In genomic region chr10:121936295-121936694, GRCh38 we compare ENCODE assay signal across 14 cellular contexts. TPM values are rescaled to one million over a fixed set of nuclear protein-coding genes. Genes with fewer than 3 reads are reported as not detected.
DNase-seq lines count a peak whose midpoint lies in the region; ATAC-seq, FAIRE-seq and TF ChIP-seq lines count a peak whose summit lies in the region.
"Had no signal": no experiment of that assay in that cellular context is flagged by ENCODE, and none has a peak within 500 bp of the region (broad histone marks: within the 10 kb centered on the region; RNA-seq: fewer than 3 reads in every experiment).

No MANE protein-coding gene starts in this region.

- H3K27ac ChIP-seq in A549 (peak overlapping the region; percentile 85 to 89), VCaP (peak overlapping the region; percentile 43; the same call in 1 of the 2 replicates), HepG2 (ENCODE audit: extremely low read length, insufficient read depth, low read length) (peak overlapping the region; percentile 74), transverse colon (peak overlapping the region; percentile 73 to 83 (median 80)), tibial nerve (no peak overlapping the region)
- H3K27ac ChIP-seq: 22Rv1, BLaER1 had no signal

- FAIRE-seq in A549 (lab: Jason Lieb, UNC) (no peak), HepG2 (lab: Jason Lieb, UNC) (no peak)
- FAIRE-seq: H1 had no signal

- peak in 1 of 2 experiments; percentile 51; a peak in 3 of 6 replicates for ATAC-seq in A549
- ATAC-seq in HepG2 = no peak; the same call in 2 of the 3 replicates

- no peaks in the 10 kb centered on the region for H3K36me3 ChIP-seq in HepG2 (replicated peaks in 1 of 2; ENCODE audit: control insufficient read depth in 1 of 2, insufficient read depth in 2 of 2, low read length in 2 of 2)
- no peaks in the 10 kb centered on the region for H3K36me3 ChIP-seq in transverse colon
- peaks cover 0 to 8% (median 0%) of the 10 kb centered on the region in 3 donors for H3K36me3 ChIP-seq in tibial nerve
- H3K36me3 ChIP-seq: BLaER1 had no signal

- TF ChIP-seq CTCF in A549 (IDR thresholded peaks at IDR 0.05) (no peak), VCaP (conservative IDR thresholded peaks at IDR 0.05) (no peak), HepG2 (CRISPR knock-in tag; IDR thresholded peaks at IDR 0.05) (no peak), transverse colon (IDR thresholded peaks at IDR 0.05) (no peak), tibial nerve (IDR thresholded peaks at IDR 0.05) (no peak)

- H3K4me1 ChIP-seq in A549 (peaks cover 36% of the 10 kb centered on the region), HepG2 (ENCODE audit: insufficient read depth, low read length) (peaks cover 59% of the 10 kb centered on the region), transverse colon (peaks cover 0 to 28% (median 15%) of the 10 kb centered on the region in 4 donors), tibial nerve (no peaks in the 10 kb centered on the region)

- no peaks in the 10 kb centered on the region for H4K20me1 ChIP-seq in HepG2 (ENCODE audit: insufficient read depth, low read length)
- H4K20me1 ChIP-seq: BLaER1 had no signal

- CTCF ChIA-PET in A549 (lab: Yijun Ruan, JAX) = interaction anchor here (1.0 kb wide), 1 partner anchor 206 kb away, joined by 4 read pairs; no protein-coding TSS in a partner anchor
- CTCF ChIA-PET in HepG2 (lab: Yijun Ruan, JAX; ENCODE audit: low intra/inter-chr PET ratio, low total read pairs) = no interaction called here

- TF ChIP-seq POLR2A in A549 (IDR thresholded peaks at IDR 0.05; ENCODE audit: low read length) (no peak), HepG2 (IDR thresholded peaks at IDR 0.05; ENCODE audit: insufficient read depth in 1 of 2, low read depth in 2 of 2, low read length in 2 of 2) (no peak), transverse colon (IDR thresholded peaks at IDR 0.05) (no peak), tibial nerve (IDR thresholded peaks at IDR 0.05) (no peak)

- POLR2A ChIA-PET in A549 (lab: Yijun Ruan, JAX) = interaction anchor here (2.0 to 2.3 kb wide), 2 partner anchors 8 to 9 kb away, joined by 6 to 9 read pairs; partner anchors contain the start of gene ATE1
- POLR2A ChIA-PET in HepG2 (lab: Yijun Ruan, JAX) = interaction anchor here (0.7 to 3.1 kb wide), 10 partner anchors 9 to 177 kb away, joined by 3 to 21 read pairs (median 4); partner anchors contain the start of genes ATE1 and NSMCE4A

- no peak overlapping the region for H3K9ac ChIP-seq in HepG2 (ENCODE audit: insufficient read depth, low read depth, low read length)
- H3K9ac ChIP-seq: BLaER1 had no signal

- H3K27me3 ChIP-seq in HepG2 (ENCODE audit: control insufficient read depth in 1 of 2, insufficient read depth in 2 of 2, low read length in 2 of 2) (no peaks in the 10 kb centered on the region), transverse colon (no peaks in the 10 kb centered on the region), tibial nerve (no peaks in the 10 kb centered on the region)
- H3K27me3 ChIP-seq: BLaER1 had no signal

- H3K4me3 ChIP-seq in A549 = no peak overlapping the region
- no peak overlapping the region for H3K4me3 ChIP-seq in HepG2 (replicated peaks in 1 of 3; ENCODE audit: insufficient read depth in 1 of 3, low read depth in 2 of 3, low read length in 3 of 3)
- H3K4me3 ChIP-seq in transverse colon = no peak overlapping the region
- H3K4me3 ChIP-seq in tibial nerve = no peak overlapping the region
- H3K4me3 ChIP-seq: BLaER1 had no signal

- no peak overlapping the region for H2AFZ ChIP-seq in HepG2 (ENCODE audit: low read length)

- peak overlapping the region; percentile 66 for H3K4me2 ChIP-seq in A549
- peak overlapping the region; percentile 61; the same call in 1 of the 2 replicates for H3K4me2 ChIP-seq in HepG2 (ENCODE audit: low read depth, low read length)
- H3K4me2 ChIP-seq: BLaER1 had no signal

- no peak for TF ChIP-seq RAD21 in A549 (conservative IDR thresholded peaks at IDR 0.05 in 1 of 2, IDR thresholded peaks at IDR 0.05 in 1 of 2)
- no peak for TF ChIP-seq RAD21 in HepG2 (CRISPR knock-in tag; IDR thresholded peaks at IDR 0.05)

- in situ Hi-C loops in HepG2 (cut with HindIII; ENCODE audit: extremely low pct_ligation_motif_present, low pct_unique_long_range_greater_than_20kb) (no loop called here), transverse colon (cut with MboI; ENCODE audit: low pct_ligation_motif_present in 1 of 4, low pct_unique_long_range_greater_than_20kb in 1 of 4, low sequenced_read_pairs in 3 of 4) (no loop called here)

- TF ChIP-seq EP300 in A549 (IDR thresholded peaks at IDR 0.05) (no peak), HepG2 (IDR thresholded peaks at IDR 0.05; ENCODE audit: low read depth in 2 of 2, low read length in 2 of 2) (no peak), HepG2 (CRISPR knock-in tag; IDR thresholded peaks at IDR 0.05; ENCODE audit: borderline replicate concordance) (no peak), transverse colon (IDR thresholded peaks at IDR 0.05; ENCODE audit: low read depth) (no peak), tibial nerve (IDR thresholded peaks at IDR 0.05) (no peak)

- peak in 1 of 2 experiments; percentile 72 for DNase-seq in A549 (ENCODE audit: low read depth in 1 of 2, low spot score in 1 of 2)
- no peak for DNase-seq in HepG2 (ENCODE audit: low spot score)
- DNase-seq in transverse colon = no peak
- DNase-seq in putamen (ENCODE audit: low spot score) = no peak
- DNase-seq in tibial nerve (ENCODE audit: low spot score in 2 of 2) = no peak
- no peak for DNase-seq in activated CD4-positive, alpha-beta T cell treated with anti-CD3 and anti-CD28 coated beads for 1 hour
- DNase-seq: Calu3, DMS 273 treated with DMSO at 0.1 percent for 48 hours, HCEC 1CT, HFFc6 had no signal

- H3K9me3 ChIP-seq in A549 (no peaks in the 10 kb centered on the region), HepG2 (ENCODE audit: low read length) (no peaks in the 10 kb centered on the region), transverse colon (no peaks in the 10 kb centered on the region), tibial nerve (no peaks in the 10 kb centered on the region)
- H3K9me3 ChIP-seq: BLaER1 had no signal

- H3K79me2 ChIP-seq in HepG2 (ENCODE audit: insufficient read depth, low read length) = no peaks in the 10 kb centered on the region

- BruUV-seq in HepG2 (replicated peaks; lab: Mats Ljungman, UMichigan) = no TSS peak

- intact Hi-C loops in HepG2 (cut with micrococcal nuclease; ENCODE audit: unreplicated experiment) (no loop called here), transverse colon (cut with DNase I; ENCODE audit: low total_unique reads) (no loop called here)

- WGBS in A549 (ENCODE audit: missing lambda C conversion rate) = 36% methylated on average over 2 of the region's 2 CpGs
- 94% methylated on average over 2 of the region's 2 CpGs for WGBS in HepG2 (ENCODE audit: low lambda C conversion rate)
- 84 to 100% methylated on average over 1 to 2 of the region's 2 CpGs for whole genome bisulfite sequencing in transverse colon (ENCODE audit: low coverage in 1 of 2), 2 donors
- WGBS in tibial nerve, 2 donors = 94 to 100% methylated on average over 2 of the region's 2 CpGs

RNA-seq across cellular contexts. Expression of gene ATE1, which starts 8.5 kb away (rescaled TPM):
- 56.6 and 58.8 TPM in 2 replicates for polyA plus RNA-seq in A549 (2011; rRNA removed)
- polyA plus RNA-seq in A549 (2012; cell fraction: cytosol; rRNA removed) = 6.8 and 8.2 TPM in 2 replicates
- 3.2 and 6.3 TPM in 2 replicates for polyA plus RNA-seq in A549 (2012; cell fraction: nucleus; rRNA removed)
- polyA plus RNA-seq in A549 (2017; fragmentation: RNase III; extraction: RNeasy Plus Mini Kit Qiagen cat#74134 plus additional on column Dnase treatment) = 23.7 to 27.2 TPM (median 25.0 TPM) in 3 replicates
- polyA minus RNA-seq in A549 (2011; rRNA and poly(A)+ RNA removed) = 59.0 and 61.5 TPM in 2 replicates
- 42.2 and 68.9 TPM in 2 replicates for total RNA-seq in HepG2 (2016; rRNA removed; fragmentation: Illumina TruSeq; extraction: Trizol)
- total RNA-seq in HepG2 (2016; cell fraction: cytosol; rRNA removed; fragmentation: Illumina TruSeq; extraction: Trizol; ENCODE audit: low read depth) = 43.5 and 45.3 TPM in 2 replicates
- 42.7 and 63.5 TPM in 2 replicates for total RNA-seq in HepG2 (2016; cell fraction: insoluble cytoplasmic fraction; rRNA removed; fragmentation: Illumina TruSeq; extraction: Trizol)
- 36.0 and 39.2 TPM in 2 replicates for total RNA-seq in HepG2 (2016; cell fraction: membrane; rRNA removed; fragmentation: Illumina TruSeq; extraction: Trizol)
- 47.7 and 50.6 TPM in 2 replicates for total RNA-seq in HepG2 (2016; cell fraction: nucleus; rRNA removed; fragmentation: Illumina TruSeq; extraction: Trizol)
- 13.9 and 17.5 TPM in 2 replicates for polyA plus RNA-seq in HepG2 (2011; rRNA removed)
- polyA plus RNA-seq in HepG2 (2011; cell fraction: cytosol; rRNA removed) = 10.9 and 15.5 TPM in 2 replicates
- 8.0 and 12.0 TPM in 2 replicates for polyA plus RNA-seq in HepG2 (2011; cell fraction: nucleus; rRNA removed)
- polyA plus RNA-seq in HepG2 (2012) = 18.8 and 23.6 TPM in 2 replicates
- 1.3 and 1.5 TPM in 2 replicates for polyA plus RNA-seq in HepG2 (2016; cell fraction: cytosol; fragmentation: Illumina TruSeq; extraction: Trizol; ENCODE audit: low read depth)
- 40.1 and 45.1 TPM in 2 replicates for polyA plus RNA-seq in HepG2 (2016; cell fraction: insoluble cytoplasmic fraction; fragmentation: Illumina TruSeq; extraction: Trizol; ENCODE audit: low read depth)
- polyA plus RNA-seq in HepG2 (2016; cell fraction: membrane; fragmentation: Illumina TruSeq; extraction: Trizol; ENCODE audit: low read depth) = 5.8 and 7.3 TPM in 2 replicates
- polyA plus RNA-seq in HepG2 (2016; cell fraction: nucleus; fragmentation: Illumina TruSeq; extraction: Trizol; ENCODE audit: insufficient read depth, low read depth) = 24.1 and 26.2 TPM in 2 replicates
- polyA minus RNA-seq in HepG2 (2011; rRNA and poly(A)+ RNA removed; ENCODE audit: low replicate concordance) = 30.6 and 37.0 TPM in 2 replicates
- polyA minus RNA-seq in HepG2 (2011; cell fraction: cytosol; rRNA and poly(A)+ RNA removed) = 46.1 and 56.6 TPM in 2 replicates
- polyA minus RNA-seq in HepG2 (2011; cell fraction: nucleus; rRNA and poly(A)+ RNA removed) = 54.5 and 71.6 TPM in 2 replicates
- total RNA-seq in transverse colon = 1,000 to 10,000 TPM in 1 of 4 donors, 10 to 100 TPM in 3; 25.3 to 1,446 (median 31.4) TPM
- 10 to 100 TPM; 18.3 to 24.5 (median 23.5) TPM for total RNA-seq in tibial nerve

RNA-seq across cellular contexts. Expression of gene NSMCE4A, which starts 38.7 kb away (rescaled TPM):
- polyA plus RNA-seq in A549 (2011; rRNA removed) (135 and 172 TPM in 2 replicates), A549 (2017; fragmentation: RNase III; extraction: RNeasy Plus Mini Kit Qiagen cat#74134 plus additional on column Dnase treatment) (61.9 to 70.6 TPM (median 67.2 TPM) in 3 replicates), HepG2 (2011; rRNA removed) (47.0 and 61.1 TPM in 2 replicates)
- polyA plus RNA-seq in A549 (2012; cell fraction: cytosol; rRNA removed) = 82.8 and 89.8 TPM in 2 replicates
- polyA plus RNA-seq in A549 (2012; cell fraction: nucleus; rRNA removed) = 91.4 and 94.5 TPM in 2 replicates
- polyA minus RNA-seq in A549 (2011; rRNA and poly(A)+ RNA removed) = 20.1 and 20.8 TPM in 2 replicates
- total RNA-seq in HepG2 (2016; rRNA removed; fragmentation: Illumina TruSeq; extraction: Trizol) (91.6 and 108 TPM in 2 replicates), transverse colon (100 to 1,000 TPM in 2 of 4 donors, 10 to 100 TPM in 2; 71.1 to 152 (median 92.7) TPM), tibial nerve (100 to 1,000 TPM in 1 of 4 donors, 10 to 100 TPM in 3; 70.1 to 102 (median 82.4) TPM)
- 46.8 and 47.9 TPM in 2 replicates for total RNA-seq in HepG2 (2016; cell fraction: cytosol; rRNA removed; fragmentation: Illumina TruSeq; extraction: Trizol; ENCODE audit: low read depth)
- 95.7 and 113 TPM in 2 replicates for total RNA-seq in HepG2 (2016; cell fraction: insoluble cytoplasmic fraction; rRNA removed; fragmentation: Illumina TruSeq; extraction: Trizol)
- total RNA-seq in HepG2 (2016; cell fraction: membrane; rRNA removed; fragmentation: Illumina TruSeq; extraction: Trizol) = 58.2 and 62.5 TPM in 2 replicates
- 79.6 and 84.1 TPM in 2 replicates for total RNA-seq in HepG2 (2016; cell fraction: nucleus; rRNA removed; fragmentation: Illumina TruSeq; extraction: Trizol)
- 26.3 and 29.5 TPM in 2 replicates for polyA plus RNA-seq in HepG2 (2011; cell fraction: cytosol; rRNA removed)
- polyA plus RNA-seq in HepG2 (2011; cell fraction: nucleus; rRNA removed) = 120 and 126 TPM in 2 replicates
- polyA plus RNA-seq in HepG2 (2012) = 42.3 and 49.9 TPM in 2 replicates
- 42.9 and 45.9 TPM in 2 replicates for polyA plus RNA-seq in HepG2 (2016; cell fraction: cytosol; fragmentation: Illumina TruSeq; extraction: Trizol; ENCODE audit: low read depth)
- polyA plus RNA-seq in HepG2 (2016; cell fraction: insoluble cytoplasmic fraction; fragmentation: Illumina TruSeq; extraction: Trizol; ENCODE audit: low read depth) = 98.9 and 108 TPM in 2 replicates
- 44.9 and 47.4 TPM in 2 replicates for polyA plus RNA-seq in HepG2 (2016; cell fraction: membrane; fragmentation: Illumina TruSeq; extraction: Trizol; ENCODE audit: low read depth)
- 142 and 151 TPM in 2 replicates for polyA plus RNA-seq in HepG2 (2016; cell fraction: nucleus; fragmentation: Illumina TruSeq; extraction: Trizol; ENCODE audit: insufficient read depth, low read depth)
- polyA minus RNA-seq in HepG2 (2011; rRNA and poly(A)+ RNA removed; ENCODE audit: low replicate concordance) = 11.7 and 12.0 TPM in 2 replicates
- polyA minus RNA-seq in HepG2 (2011; cell fraction: cytosol; rRNA and poly(A)+ RNA removed) = 11.8 and 18.0 TPM in 2 replicates
- 56.8 and 59.3 TPM in 2 replicates for polyA minus RNA-seq in HepG2 (2011; cell fraction: nucleus; rRNA and poly(A)+ RNA removed)

RNA-seq across cellular contexts. Expression of gene TACC2, which starts 52.7 kb away (rescaled TPM):
- polyA plus RNA-seq in A549 (2011; rRNA removed) (128 and 170 TPM in 2 replicates), A549 (2017; fragmentation: RNase III; extraction: RNeasy Plus Mini Kit Qiagen cat#74134 plus additional on column Dnase treatment) (66.2 to 83.3 TPM (median 81.8 TPM) in 3 replicates), HepG2 (2011; rRNA removed) (15.3 and 16.0 TPM in 2 replicates)
- polyA plus RNA-seq in A549 (2012; cell fraction: cytosol; rRNA removed) = 61.6 and 75.3 TPM in 2 replicates
- 84.2 and 116 TPM in 2 replicates for polyA plus RNA-seq in A549 (2012; cell fraction: nucleus; rRNA removed)
- 89.1 and 99.2 TPM in 2 replicates for polyA minus RNA-seq in A549 (2011; rRNA and poly(A)+ RNA removed)
- total RNA-seq in HepG2 (2016; rRNA removed; fragmentation: Illumina TruSeq; extraction: Trizol) (11.8 and 16.1 TPM in 2 replicates), transverse colon (100 to 1,000 TPM in 2 of 4 donors, 10 to 100 TPM in 2; 65.9 to 178 (median 101) TPM), tibial nerve (10 to 100 TPM; 31.0 to 52.5 (median 42.2) TPM)
- 3.0 and 3.6 TPM in 2 replicates for total RNA-seq in HepG2 (2016; cell fraction: cytosol; rRNA removed; fragmentation: Illumina TruSeq; extraction: Trizol; ENCODE audit: low read depth)
- total RNA-seq in HepG2 (2016; cell fraction: insoluble cytoplasmic fraction; rRNA removed; fragmentation: Illumina TruSeq; extraction: Trizol) = 11.8 and 16.2 TPM in 2 replicates
- total RNA-seq in HepG2 (2016; cell fraction: membrane; rRNA removed; fragmentation: Illumina TruSeq; extraction: Trizol) = 8.9 and 10.3 TPM in 2 replicates
- total RNA-seq in HepG2 (2016; cell fraction: nucleus; rRNA removed; fragmentation: Illumina TruSeq; extraction: Trizol) = 23.8 and 25.0 TPM in 2 replicates
- polyA plus RNA-seq in HepG2 (2011; cell fraction: cytosol; rRNA removed) = 7.6 and 10.9 TPM in 2 replicates
- polyA plus RNA-seq in HepG2 (2011; cell fraction: nucleus; rRNA removed) = 37.7 and 43.0 TPM in 2 replicates
- 21.9 and 23.8 TPM in 2 replicates for polyA plus RNA-seq in HepG2 (2012)
- polyA plus RNA-seq in HepG2 (2016; cell fraction: cytosol; fragmentation: Illumina TruSeq; extraction: Trizol; ENCODE audit: low read depth) = 1.6 and 2.9 TPM in 2 replicates
- polyA plus RNA-seq in HepG2 (2016; cell fraction: insoluble cytoplasmic fraction; fragmentation: Illumina TruSeq; extraction: Trizol; ENCODE audit: low read depth) = 24.0 and 27.9 TPM in 2 replicates
- polyA plus RNA-seq in HepG2 (2016; cell fraction: membrane; fragmentation: Illumina TruSeq; extraction: Trizol; ENCODE audit: low read depth) = 6.4 and 8.1 TPM in 2 replicates
- 35.9 and 48.4 TPM in 2 replicates for polyA plus RNA-seq in HepG2 (2016; cell fraction: nucleus; fragmentation: Illumina TruSeq; extraction: Trizol; ENCODE audit: insufficient read depth, low read depth)
- 10.4 and 18.0 TPM in 2 replicates for polyA minus RNA-seq in HepG2 (2011; rRNA and poly(A)+ RNA removed; ENCODE audit: low replicate concordance)
- polyA minus RNA-seq in HepG2 (2011; cell fraction: cytosol; rRNA and poly(A)+ RNA removed) = 9.7 and 13.0 TPM in 2 replicates
- polyA minus RNA-seq in HepG2 (2011; cell fraction: nucleus; rRNA and poly(A)+ RNA removed) = 30.6 and 33.9 TPM in 2 replicates

Comparison
In these comparisons a context has a peak if more than half of its experiments do, and no peak if none do; other contexts are left out.
1. H3K27ac ChIP-seq: peak in A549 (2 of 2), VCaP (single experiment), HepG2 (single experiment) and transverse colon (4 of 4); none in tibial nerve (0 of 4).
2. Of the 38 proteins assayed by ChIP-seq in both HepG2 and A549: peak only in HepG2: none; only in A549: MAFK and NFE2L2; in both: none; in neither: 36.